ENCODE assay signal across 8 cellular contexts in genomic region chr12:75489187-75489586, GRCh38. TPM values are rescaled to one million over a fixed set of nuclear protein-coding genes. Genes with fewer than 3 reads are reported as not detected.
DNase-seq lines count a peak whose midpoint lies in the region; ATAC-seq, FAIRE-seq and TF ChIP-seq lines count a peak whose summit lies in the region.

No MANE protein-coding gene starts in this region.

- H3K9me3 Mint-ChIP-seq in stimulated activated naive CD8-positive, alpha-beta T cell treated with anti-CD3 and anti-CD28 coated beads, Interleukin-15, Interleukin-2, amounts not matched to agents 100 ng/mL and 50 ng/mL, for 24 hours = no peaks in the 10 kb centered on the region

- no peak for FAIRE-seq in endothelial cell of umbilical vein (lab: Jason Lieb, UNC)

- TF ChIP-seq CTCF in RWPE2 (IDR thresholded peaks at IDR 0.05; ENCODE audit: poor library complexity, severe bottlenecking) (no peak), endothelial cell of umbilical vein (IDR thresholded peaks at IDR 0.05; ENCODE audit: extremely low read depth in 1 of 2, insufficient read depth in 1 of 2, low read depth in 1 of 2, low read length in 2 of 2) (no peak)

- POLR2A ChIA-PET in endothelial cell of umbilical vein (lab: Charles Lee) = no interaction called here

- H3K9ac ChIP-seq in endothelial cell of umbilical vein (replicated peaks; ENCODE audit: extremely low read depth, insufficient read depth, low read length) (no peak overlapping the region), stomach smooth muscle (ENCODE audit: low read length in 2 of 2) (no peak overlapping the region)

- no peaks in the 10 kb centered on the region for H4K20me1 ChIP-seq in endothelial cell of umbilical vein (replicated peaks; ENCODE audit: control insufficient read depth, extremely low read depth, insufficient read depth, low read length)

- H3K27ac ChIP-seq in RWPE2 (ENCODE audit: poor library complexity, severe bottlenecking) (peak overlapping the region; percentile 70), endothelial cell of umbilical vein (ENCODE audit: insufficient read depth, low read depth, low read length) (peak overlapping the region; percentile 28), stomach smooth muscle (ENCODE audit: low read length) (peak overlapping the region; percentile 31)

- H3K9me3 ChIP-seq in RWPE2 (ENCODE audit: severe bottlenecking) (no peaks in the 10 kb centered on the region), endothelial cell of umbilical vein (replicated peaks; ENCODE audit: control insufficient read depth, insufficient read depth, low read length) (no peaks in the 10 kb centered on the region), stomach smooth muscle (ENCODE audit: control insufficient read depth in 2 of 2, low read length in 2 of 2) (no peaks in the 10 kb centered on the region)

- H3K4me3 ChIP-seq in RWPE2 (ENCODE audit: severe bottlenecking) (no peak overlapping the region), endothelial cell of umbilical vein (replicated peaks in 1 of 3; ENCODE audit: insufficient read depth in 1 of 3, low read depth in 1 of 3, low read length in 3 of 3) (no peak overlapping the region), stomach smooth muscle (ENCODE audit: low read length in 2 of 2) (no peak overlapping the region)

- H3K36me3 Mint-ChIP-seq in stimulated activated naive CD8-positive, alpha-beta T cell treated with anti-CD3 and anti-CD28 coated beads, Interleukin-15, Interleukin-2, amounts not matched to agents 100 ng/mL and 50 ng/mL, for 24 hours (ENCODE audit: low read depth) = peaks cover 35% of the 10 kb centered on the region

- no peak overlapping the region for H3K4me2 ChIP-seq in endothelial cell of umbilical vein (ENCODE audit: insufficient read depth, low read length)

- H3K79me2 ChIP-seq in endothelial cell of umbilical vein (ENCODE audit: control insufficient read depth, insufficient read depth, low read length) = peaks cover 17% of the 10 kb centered on the region

- BruUV-seq in endothelial cell of umbilical vein (replicated peaks; lab: Mats Ljungman, UMichigan) = no TSS peak

- ATAC-seq in stimulated activated naive CD8-positive, alpha-beta T cell treated with anti-CD3 and anti-CD28 coated beads, Interleukin-15, Interleukin-2, amounts not matched to agents 100 U/mL and 50 U/mL, for 24 hours = no peak
- ATAC-seq in RWPE2 (ENCODE audit: low read depth) = no peak; the same call in 2 of the 3 replicates
- no peak for ATAC-seq in HG03159 (IDR thresholded peaks at IDR 0.05; ENCODE audit: unreplicated experiment)

- H3K27ac Mint-ChIP-seq in stimulated activated naive CD8-positive, alpha-beta T cell treated with anti-CD3 and anti-CD28 coated beads, Interleukin-15, Interleukin-2, amounts not matched to agents 100 ng/mL and 50 ng/mL, for 24 hours = peak overlapping the region; percentile 82

- peaks cover 53% of the 10 kb centered on the region for H3K4me1 Mint-ChIP-seq in stimulated activated naive CD8-positive, alpha-beta T cell treated with anti-CD3 and anti-CD28 coated beads, Interleukin-15, Interleukin-2, amounts not matched to agents 100 ng/mL and 50 ng/mL, for 24 hours (ENCODE audit: low read depth)

- H3K4me3 Mint-ChIP-seq in stimulated activated naive CD8-positive, alpha-beta T cell treated with anti-CD3 and anti-CD28 coated beads, Interleukin-15, Interleukin-2, amounts not matched to agents 100 ng/mL and 50 ng/mL, for 24 hours = peak overlapping the region; percentile 64

- TF ChIP-seq POLR2A in endothelial cell of umbilical vein (IDR thresholded peaks at IDR 0.05; ENCODE audit: low read depth, low read length) = no peak

- H2AFZ ChIP-seq in endothelial cell of umbilical vein (ENCODE audit: low read depth, low read length) = no peak overlapping the region

- peaks cover 13% of the 10 kb centered on the region for H3K4me1 ChIP-seq in RWPE2 (ENCODE audit: insufficient read depth, poor library complexity, severe bottlenecking)
- peaks cover 15% of the 10 kb centered on the region for H3K4me1 ChIP-seq in endothelial cell of umbilical vein (ENCODE audit: control insufficient read depth, extremely low read depth, insufficient read depth, low read length)
- peaks cover 9% of the 10 kb centered on the region for H3K4me1 ChIP-seq in stomach smooth muscle (ENCODE audit: control insufficient read depth, insufficient read depth, low read length)

- CTCF ChIA-PET in endothelial cell of umbilical vein (lab: Charles Lee) = interaction anchor here (1.0 to 1.9 kb wide), 4 partner anchors 51 to 800 kb away, joined by 3 to 11 read pairs (median 6); partner anchors contain the start of genes GLIPR1L1 and GLIPR1L2

- H3K27me3 ChIP-seq in RWPE2 (ENCODE audit: insufficient read depth, poor library complexity, severe bottlenecking) (no peaks in the 10 kb centered on the region), endothelial cell of umbilical vein (ENCODE audit: control insufficient read depth in 2 of 2, insufficient read depth in 2 of 2, low read length in 2 of 2) (no peaks in the 10 kb centered on the region), stomach smooth muscle (ENCODE audit: control insufficient read depth in 1 of 2, insufficient read depth in 2 of 2, low read length in 2 of 2) (no peaks in the 10 kb centered on the region)

- H3K27me3 Mint-ChIP-seq in stimulated activated naive CD8-positive, alpha-beta T cell treated with anti-CD3 and anti-CD28 coated beads, Interleukin-15, Interleukin-2, amounts not matched to agents 100 ng/mL and 50 ng/mL, for 24 hours = no peaks in the 10 kb centered on the region

- intact Hi-C loops in endothelial cell of umbilical vein (cut with micrococcal nuclease) = loop anchor here (2.0 to 10.0 kb wide), 4 partner anchors 22 to 1096 kb away; partner anchors contain the start of gene KRR1

- dilution Hi-C loops in endothelial cell of umbilical vein (cut with MboI; ENCODE audit: extremely low pct_ligation_motif_present, low sequenced_read_pairs) = no loop called here

- DNase-seq in stimulated activated naive CD8-positive, alpha-beta T cell treated with anti-CD3 and anti-CD28 coated beads, Interleukin-15, Interleukin-2, amounts not matched to agents 100 U/mL and 50 U/mL, for 24 hours = no peak
- no peak for DNase-seq in RWPE2 (ENCODE audit: low spot score)
- no peak for DNase-seq in endothelial cell of umbilical vein (ENCODE audit: low read depth, low spot score)
- DNase-seq in EL = no peak
- no peak for DNase-seq in NCI-H510A treated with DMSO at 0.1 percent for 48 hours (lab: John Stamatoyannopoulos, UW)

- no peaks in the 10 kb centered on the region for H3K9me1 ChIP-seq in endothelial cell of umbilical vein (replicated peaks; ENCODE audit: control insufficient read depth, extremely low read depth, insufficient read depth, low read length)

- H3K36me3 ChIP-seq in RWPE2 (ENCODE audit: low read depth) = peaks cover 21% of the 10 kb centered on the region
- peaks cover 0 to 6% of the 10 kb centered on the region in 2 experiments for H3K36me3 ChIP-seq in endothelial cell of umbilical vein (ENCODE audit: control insufficient read depth in 2 of 2, extremely low read depth in 1 of 2, insufficient read depth in 2 of 2, low read length in 2 of 2)
- peaks cover 0 to 9% of the 10 kb centered on the region in 2 donors for H3K36me3 ChIP-seq in stomach smooth muscle (ENCODE audit: control insufficient read depth in 2 of 2, insufficient read depth in 2 of 2, low read length in 2 of 2)

TF ChIP-seq in endothelial cell of umbilical vein, 7 proteins besides CTCF, POLR2A, EP300 and RAD21:
- TF ChIP-seq GATA2 (IDR thresholded peaks at IDR 0.05; ENCODE audit: insufficient read depth, insufficient read length, low read depth, low read length) (no peak), MYC (IDR thresholded peaks at IDR 0.05; ENCODE audit: low read depth, low read length) (no peak), FOS (IDR thresholded peaks at IDR 0.05; ENCODE audit: borderline replicate concordance, insufficient read depth, low read length) (no peak)

RNA-seq across cellular contexts. Expression of gene GLIPR1, which starts 8.6 kb away (rescaled TPM):
- 74.1 and 98.8 TPM in 2 replicates for total RNA-seq in endothelial cell of umbilical vein
- 108 and 117 TPM in 2 replicates for polyA plus RNA-seq in endothelial cell of umbilical vein
- 86.7 and 96.1 TPM in 2 replicates for polyA plus RNA-seq in endothelial cell of umbilical vein (2011; cell fraction: cytosol; rRNA removed)
- 71.4 and 88.0 TPM in 2 replicates for polyA plus RNA-seq in endothelial cell of umbilical vein (2011; cell fraction: nucleus; rRNA removed)
- polyA plus RNA-seq in endothelial cell of umbilical vein (2012) = 128 and 137 TPM in 2 replicates
- polyA minus RNA-seq in endothelial cell of umbilical vein = 142 and 147 TPM in 2 replicates
- not detected for polyA minus RNA-seq in endothelial cell of umbilical vein (2011; cell fraction: cytosol; rRNA and poly(A)+ RNA removed)
- 93.9 and 123 TPM in 2 replicates for polyA minus RNA-seq in endothelial cell of umbilical vein (2011; cell fraction: nucleus; rRNA and poly(A)+ RNA removed)

RNA-seq across cellular contexts. Expression of gene KRR1, which starts 22.2 kb away (rescaled TPM):
- 49.3 and 53.4 TPM in 2 replicates for total RNA-seq in endothelial cell of umbilical vein
- 4.3 and 5.9 TPM in 2 replicates for polyA plus RNA-seq in endothelial cell of umbilical vein
- 14.0 and 17.6 TPM in 2 replicates for polyA plus RNA-seq in endothelial cell of umbilical vein (2011; cell fraction: cytosol; rRNA removed)
- polyA plus RNA-seq in endothelial cell of umbilical vein (2011; cell fraction: nucleus; rRNA removed) = 27.4 and 35.7 TPM in 2 replicates
- polyA plus RNA-seq in endothelial cell of umbilical vein (2012) = 36.6 and 57.5 TPM in 2 replicates
- 10.1 and 18.1 TPM in 2 replicates for polyA minus RNA-seq in endothelial cell of umbilical vein
- 8.4 TPM for polyA minus RNA-seq in endothelial cell of umbilical vein (2011; cell fraction: cytosol; rRNA and poly(A)+ RNA removed)
- 35.2 and 46.3 TPM in 2 replicates for polyA minus RNA-seq in endothelial cell of umbilical vein (2011; cell fraction: nucleus; rRNA and poly(A)+ RNA removed)
